In genomic region chr3:100804631-100805030, GRCh38 we compare ENCODE assay signal across 21 cellular contexts.
DNase-seq lines count a peak whose midpoint lies in the region; ATAC-seq, FAIRE-seq and TF ChIP-seq lines count a peak whose summit lies in the region.
"Had no signal": no experiment of that assay in that cellular context is flagged by ENCODE, and none has a peak within 500 bp of the region (broad histone marks: within the 10 kb centered on the region; RNA-seq: fewer than 3 reads in every experiment).

No MANE protein-coding gene starts in this region.

- no peak overlapping the region for H3K4me3 Mint-ChIP-seq in activated T-cell treated with anti-CD3 and anti-CD28 coated beads, Interleukin-2, amount 50 U/mL, for 4 hours
- H3K4me3 Mint-ChIP-seq: B cell; CD4-positive, alpha-beta T cell; CD8-positive, alpha-beta T cell had no signal

- H3K4me3 ChIP-seq in GM12865 (ENCODE audit: low read depth, low read length) (no peak overlapping the region), GM12878 (no peak overlapping the region), kidney (ENCODE audit: low read length in 2 of 2) (no peak overlapping the region)
- H3K4me3 ChIP-seq: A549; BLaER1 treated with 17β-estradiol and CSF1 and Interleukin-3, amounts not matched to agents 10 nM and 100 nM had no signal

- no peak for TF ChIP-seq RAD21 in GM12878 (IDR thresholded peaks at IDR 0.05; ENCODE audit: insufficient read depth, low read depth, low read length)

- peaks cover 2% of the 10 kb centered on the region; the same call in 1 of the 3 replicates for H3K9me3 ChIP-seq in GM12878 (replicated peaks; ENCODE audit: control insufficient read depth, insufficient read depth, low read length)
- no peaks in the 10 kb centered on the region for H3K9me3 ChIP-seq in kidney (ENCODE audit: control insufficient read depth in 1 of 2, low read length in 2 of 2)
- H3K9me3 ChIP-seq: BLaER1 treated with 17β-estradiol and CSF1 and Interleukin-3, amounts not matched to agents 10 nM and 100 nM; Caco-2 had no signal

- H3K36me3 ChIP-seq in GM12878 (ENCODE audit: control insufficient read depth in 2 of 2, insufficient read depth in 2 of 2, low read length in 1 of 2) (no peaks in the 10 kb centered on the region), kidney (ENCODE audit: control insufficient read depth in 1 of 2, insufficient read depth in 2 of 2, low read length in 2 of 2) (no peaks in the 10 kb centered on the region)
- H3K36me3 ChIP-seq: BLaER1 treated with 17β-estradiol and CSF1 and Interleukin-3, amounts not matched to agents 10 nM and 100 nM had no signal

- peak; percentile 66 for ATAC-seq in GM12878
- no peak for ATAC-seq in HG03378 (IDR thresholded peaks at IDR 0.05; ENCODE audit: unreplicated experiment)
- ATAC-seq in activated T-cell treated with anti-CD3 and anti-CD28 coated beads, Interleukin-2, amount 50 U/mL, for 4 hours: no peak
- ATAC-seq: A549; CD8-positive, alpha-beta T cell had no signal

- no peak overlapping the region for H2AFZ ChIP-seq in GM12878 (ENCODE audit: control insufficient read depth, low read depth, low read length)

- H3K27me3 Mint-ChIP-seq in activated T-cell treated with anti-CD3 and anti-CD28 coated beads, Interleukin-2, amount 50 U/mL, for 4 hours (ENCODE audit: low read depth): peaks cover 6% of the 10 kb centered on the region

- BruUV-seq in GM12878 (replicated peaks; lab: Mats Ljungman, UMichigan): no TSS peak

- no peak overlapping the region for H3K9ac ChIP-seq in GM12878 (ENCODE audit: control insufficient read depth, insufficient read depth, low read length)
- H3K9ac ChIP-seq in kidney (ENCODE audit: low read length in 2 of 2): no peak overlapping the region
- H3K9ac ChIP-seq: BLaER1 treated with 17β-estradiol and CSF1 and Interleukin-3, amounts not matched to agents 10 nM and 100 nM had no signal

- H3K27me3 ChIP-seq in GM12878 (replicated peaks in 1 of 2; ENCODE audit: control insufficient read depth in 2 of 2, insufficient read depth in 2 of 2, low read length in 1 of 2): peaks cover 0 to 3% of the 10 kb centered on the region in 2 experiments; a peak in 1 of 4 replicates
- H3K27me3 ChIP-seq: BLaER1 treated with 17β-estradiol and CSF1 and Interleukin-3, amounts not matched to agents 10 nM and 100 nM had no signal

- H3K27ac ChIP-seq in GM12878 (ENCODE audit: control insufficient read depth, insufficient read depth) (no peak overlapping the region), kidney (ENCODE audit: low read depth in 2 of 2, low read length in 2 of 2) (no peak overlapping the region)
- H3K27ac ChIP-seq: 22Rv1; A549; BLaER1 treated with 17β-estradiol and CSF1 and Interleukin-3, amounts not matched to agents 10 nM and 100 nM; C4-2B had no signal

- CTCF ChIA-PET in GM12878 (lab: Yijun Ruan, JAX): interaction anchor here (0.6 to 2.2 kb wide), 2 partner anchors 8 to 85 kb away, joined by 4 to 9 read pairs; no protein-coding TSS in a partner anchor

- no peak for TF ChIP-seq POLR2A in GM12878 (IDR thresholded peaks at IDR 0.05; ENCODE audit: low read depth, low read length)

- FAIRE-seq in GM19239 (lab: Jason Lieb, UNC) (peak; percentile 4), GM12878 (lab: Jason Lieb, UNC) (no peak), kidney (lab: Jason Lieb, UNC) (no peak)
- FAIRE-seq: A549, D721Med, G401.6, GM12891 had no signal

- no peaks in the 10 kb centered on the region for H4K20me1 ChIP-seq in GM12878 (ENCODE audit: control insufficient read depth, insufficient read depth)
- H4K20me1 ChIP-seq: BLaER1 treated with 17β-estradiol and CSF1 and Interleukin-3, amounts not matched to agents 10 nM and 100 nM had no signal

- RAD21 ChIA-PET in GM12878 (lab: Charles Lee; ENCODE audit: unreplicated experiment): no interaction called here

- no peaks in the 10 kb centered on the region for H3K9me3 Mint-ChIP-seq in activated T-cell treated with anti-CD3 and anti-CD28 coated beads, Interleukin-2, amount 50 U/mL, for 4 hours
- H3K9me3 Mint-ChIP-seq: CD4-positive, alpha-beta T cell; CD8-positive, alpha-beta T cell had no signal

- no peaks in the 10 kb centered on the region for H3K79me2 ChIP-seq in GM12878 (ENCODE audit: control insufficient read depth, insufficient read depth, low read length)

- POLR2A ChIA-PET in GM12878 (lab: Charles Lee): no interaction called here

- TF ChIP-seq CTCF in GM12865 (IDR thresholded peaks at IDR 0.05; ENCODE audit: insufficient read depth, low read depth, low read length, missing control alignments) (no peak), GM12878 (IDR thresholded peaks at IDR 0.05 in 2 of 3, conservative IDR thresholded peaks at IDR 0.05 in 1 of 3; ENCODE audit: control insufficient read depth in 2 of 3, extremely low read depth in 1 of 3, insufficient read depth in 1 of 3, low read depth in 3 of 3, low read length in 3 of 3) (no peak), kidney (IDR thresholded peaks at IDR 0.05; ENCODE audit: borderline replicate concordance, extremely low read depth, insufficient read depth) (no peak)

- 2% methylated on average over 2 of the region's 2 CpGs for WGBS in GM12878 (ENCODE audit: insufficient coverage, insufficient replicate concordance, low lambda C conversion rate, missing lambda C conversion rate)

- intact Hi-C loops in GM12878 (cut with micrococcal nuclease; ENCODE audit: unreplicated experiment): no loop called here
- intact Hi-C loops in kidney (cut with DNase I): no loop called here

- TF ChIP-seq EP300 in GM12878 (IDR thresholded peaks at IDR 0.05; ENCODE audit: borderline replicate concordance in 1 of 2, control insufficient read depth in 1 of 2, low read depth in 2 of 2, low read length in 2 of 2): no peak

- in situ Hi-C loops in GM12878 (cut with MboI): no loop called here

- H3K4me1 ChIP-seq in GM12878 (ENCODE audit: control insufficient read depth, insufficient read depth, low read length) (no peaks in the 10 kb centered on the region), kidney (ENCODE audit: control insufficient read depth in 1 of 2, insufficient read depth in 1 of 2, low read depth in 1 of 2, low read length in 2 of 2) (no peaks in the 10 kb centered on the region)
- H3K4me1 ChIP-seq: A549; BLaER1 treated with 17β-estradiol and CSF1 and Interleukin-3, amounts not matched to agents 10 nM and 100 nM; Caco-2 had no signal

- SMC1A ChIA-PET in GM12878 (lab: Charles Lee; ENCODE audit: uncharacterized antibody, unreplicated experiment): interaction anchor here (1.0 to 1.6 kb wide), 3 partner anchors 14 to 63 kb away, joined by 3 to 4 read pairs (median 3); no protein-coding TSS in a partner anchor

- H3K4me1 Mint-ChIP-seq in activated T-cell treated with anti-CD3 and anti-CD28 coated beads, Interleukin-2, amount 50 U/mL, for 4 hours (ENCODE audit: low read depth): no peaks in the 10 kb centered on the region
- H3K4me1 Mint-ChIP-seq: B cell had no signal

- H3K36me3 Mint-ChIP-seq in activated T-cell treated with anti-CD3 and anti-CD28 coated beads, Interleukin-2, amount 50 U/mL, for 4 hours (ENCODE audit: insufficient read depth): no peaks in the 10 kb centered on the region
- H3K36me3 Mint-ChIP-seq: CD8-positive, alpha-beta T cell had no signal

- DNase-seq in GM12865 (ENCODE audit: low read depth) (peak; percentile 2), GM19239 (ENCODE audit: insufficient read length, low spot score) (no peak), GM12878 (ENCODE audit: low read depth, low spot score) (no peak), kidney (no peak)
- DNase-seq in activated T-cell treated with anti-CD3 and anti-CD28 coated beads, Interleukin-2, amount 50 U/mL, for 4 hours: no peak
- DNase-seq: AML-193; Caco-2; Calu3; CD4-positive, alpha-beta T cell; CD8-positive, alpha-beta T cell; DMS79 treated with DMSO at 0.1 percent for 48 hours; GF-D8 had no signal

- no peak overlapping the region for H3K4me2 ChIP-seq in GM12878 (ENCODE audit: control insufficient read depth, insufficient read depth)
- H3K4me2 ChIP-seq: A549; BLaER1 treated with 17β-estradiol and CSF1 and Interleukin-3, amounts not matched to agents 10 nM and 100 nM had no signal

TF ChIP-seq in GM12878, 131 proteins besides CTCF, POLR2A, EP300 and RAD21:
- no peak for TF ChIP-seq TCF12 (IDR thresholded peaks at IDR 0.05; ENCODE audit: low read depth, low read length)
